ENCODE assay signal across 1 cellular context in genomic region chr3:33006081-33006480, GRCh38.
TF ChIP-seq lines count a peak whose summit lies in the region.

No MANE protein-coding gene starts in this region.

TF ChIP-seq in HepG2, 621 proteins besides CTCF, POLR2A, EP300 and RAD21 (continued from another document):
- peak; percentile 67 for TF ChIP-seq ZBTB33 (CRISPR knock-in tag; IDR thresholded peaks at IDR 0.05)
- TF ChIP-seq LBX2 (CRISPR knock-in tag; IDR thresholded peaks at IDR 0.05; ENCODE audit: borderline replicate concordance), result no peak
- TF ChIP-seq ZNF468 (CRISPR knock-in tag; IDR thresholded peaks at IDR 0.05), result no peak
- TF ChIP-seq ZFAT (CRISPR knock-in tag; conservative IDR thresholded peaks at IDR 0.05), result no peak
- no peak for TF ChIP-seq ZNF441 (CRISPR knock-in tag; IDR thresholded peaks at IDR 0.05; ENCODE audit: borderline replicate concordance)
- TF ChIP-seq GFI1 (CRISPR knock-in tag; IDR thresholded peaks at IDR 0.05; ENCODE audit: borderline replicate concordance), result no peak
- TF ChIP-seq MAF1 (CRISPR knock-in tag; IDR thresholded peaks at IDR 0.05; ENCODE audit: borderline replicate concordance), result no peak
- no peak for TF ChIP-seq PAX8 (CRISPR knock-in tag; IDR thresholded peaks at IDR 0.05; ENCODE audit: borderline replicate concordance)
- TF ChIP-seq ZKSCAN8 (CRISPR knock-in tag; IDR thresholded peaks at IDR 0.05; ENCODE audit: borderline replicate concordance), result no peak
- TF ChIP-seq CREB1 (IDR thresholded peaks at IDR 0.05), result no peak
- TF ChIP-seq CREB1 (CRISPR knock-in tag; IDR thresholded peaks at IDR 0.05), result no peak
- no peak for TF ChIP-seq SP140L (CRISPR knock-in tag; IDR thresholded peaks at IDR 0.05; ENCODE audit: borderline replicate concordance)
- TF ChIP-seq STAG1 (CRISPR knock-in tag; IDR thresholded peaks at IDR 0.05), result peak; percentile 52
- no peak for TF ChIP-seq SNAI1 (CRISPR knock-in tag; IDR thresholded peaks at IDR 0.05; ENCODE audit: borderline replicate concordance)
